Comparison of ENCODE assay signal across 9 cellular contexts in the genomic region with DNA sequence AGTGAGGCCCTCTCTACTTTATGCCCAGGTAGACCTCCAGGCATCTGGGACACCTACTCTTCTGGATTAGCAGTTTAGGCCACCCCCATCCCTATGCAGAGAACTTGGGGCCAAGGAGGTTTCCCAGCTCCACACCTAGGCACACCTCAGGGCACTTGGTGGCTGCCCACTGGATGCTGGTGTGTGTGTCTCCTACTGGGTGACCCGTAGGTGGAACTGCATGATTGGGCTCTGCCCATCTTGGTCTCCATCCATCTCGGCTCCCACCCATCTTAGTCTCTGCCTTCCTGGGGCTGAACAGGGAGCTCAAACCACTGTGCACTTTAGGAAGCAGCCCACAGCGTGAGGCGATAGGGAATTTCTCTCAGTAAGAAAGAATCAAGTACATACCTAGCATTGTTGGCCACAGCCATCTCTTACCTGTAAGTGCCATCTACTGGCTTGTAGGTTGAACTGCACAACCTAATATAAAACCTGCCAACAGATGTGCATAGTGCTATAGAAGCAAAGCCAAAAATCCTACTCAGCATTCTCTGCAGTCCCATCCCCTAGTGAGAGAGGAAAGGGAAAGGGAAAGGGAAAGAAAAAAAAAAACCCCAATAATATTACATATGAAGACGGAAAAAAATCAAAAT.
DNase-seq lines count a peak whose midpoint lies in the region; ATAC-seq, FAIRE-seq and TF ChIP-seq lines count a peak whose summit lies in the region.
"Had no signal": no experiment of that assay in that cellular context is flagged by ENCODE, and none has a peak within 500 bp of the region (broad histone marks: within the 10 kb centered on the region; RNA-seq: fewer than 3 reads in every experiment).

No MANE protein-coding gene starts in this region.

- H3K4me3 ChIP-seq in GM23338 (no peak overlapping the region), bronchial epithelial cell (ENCODE audit: low read depth, low read length) (no peak overlapping the region), sigmoid colon (no peak overlapping the region)

- no peaks in the 10 kb centered on the region; the same call in 2 of the 3 replicates for H3K9me3 Mint-ChIP-seq in GM23338

- no peak overlapping the region for H3K4me2 ChIP-seq in GM23338

- H3K4me1 Mint-ChIP-seq in GM23338 (peaks cover under 1% of the 10 kb centered on the region; the same call in 2 of the 3 replicates), T-helper 17 cell (no peaks in the 10 kb centered on the region)

- peak; percentile 98 for ATAC-seq in GM23338
- no peak for ATAC-seq in T-helper 17 cell

- TF ChIP-seq CTCF in GM23338 (conservative IDR thresholded peaks at IDR 0.05; ENCODE audit: low read depth in 2 of 2), result peak; percentile 78 to 86
- peak; percentile 71 for TF ChIP-seq CTCF in bronchial epithelial cell (IDR thresholded peaks at IDR 0.05; ENCODE audit: insufficient read depth, low read length, severe bottlenecking)
- TF ChIP-seq CTCF in sigmoid colon (IDR thresholded peaks at IDR 0.05), result no peak

- intact Hi-C loops in sigmoid colon (cut with DNase I), result no loop called here

- H3K36me3 Mint-ChIP-seq in GM23338 (ENCODE audit: low read depth) (no peaks in the 10 kb centered on the region), T-helper 17 cell (ENCODE audit: low read depth) (no peaks in the 10 kb centered on the region)

- H4K20me1 ChIP-seq in GM23338 (replicated peaks; ENCODE audit: insufficient read depth), result no peaks in the 10 kb centered on the region

- no peak for TF ChIP-seq POLR2A in sigmoid colon (IDR thresholded peaks at IDR 0.05)

- TF ChIP-seq EP300 in sigmoid colon (IDR thresholded peaks at IDR 0.05), result no peak

- H3K27me3 ChIP-seq in GM23338 (ENCODE audit: insufficient read depth) (no peaks in the 10 kb centered on the region), bronchial epithelial cell (ENCODE audit: control insufficient read depth, insufficient read depth, low read length) (peaks cover 2% of the 10 kb centered on the region), sigmoid colon (no peaks in the 10 kb centered on the region)

- no peaks in the 10 kb centered on the region for H3K36me3 ChIP-seq in GM23338 (ENCODE audit: insufficient read depth)
- H3K36me3 ChIP-seq in bronchial epithelial cell (ENCODE audit: control insufficient read depth, insufficient read depth, low read length), result no peaks in the 10 kb centered on the region
- no peaks in the 10 kb centered on the region for H3K36me3 ChIP-seq in sigmoid colon

- H2AFZ ChIP-seq in GM23338, result peak overlapping the region; percentile 52; the same call in 1 of the 2 replicates

- no peak for FAIRE-seq in bronchial epithelial cell (lab: Jason Lieb, UNC)
- FAIRE-seq: A204.1 had no signal

- H3K9me3 ChIP-seq in T-helper 17 cell (ENCODE audit: control insufficient read depth, low read length, poor library complexity, severe bottlenecking) (no peaks in the 10 kb centered on the region), sigmoid colon (no peaks in the 10 kb centered on the region)

- H3K27ac Mint-ChIP-seq in GM23338, result no peak overlapping the region
- H3K27ac Mint-ChIP-seq in T-helper 17 cell, result no peak overlapping the region

- H3K9me2 ChIP-seq in GM23338 (ENCODE audit: insufficient read depth), result no peaks in the 10 kb centered on the region

- no peaks in the 10 kb centered on the region for H3F3A ChIP-seq in GM23338 (replicated peaks; ENCODE audit: low read depth)

- WGBS in sigmoid colon, 2 donors, result 33 to 36% methylated on average over 5 of the region's 5 CpGs

- DNase-seq in DMS79 treated with DMSO at 0.1 percent for 48 hours (lab: John Stamatoyannopoulos, UW) (peak; percentile 23), DMS79 (lab: John Stamatoyannopoulos, UW) (no peak), GM23338 (ENCODE audit: low spot score) (peak; percentile 87), NCI-H1105 treated with DMSO at 0.1 percent for 48 hours (lab: John Stamatoyannopoulos, UW) (peak; percentile 53), bronchial epithelial cell (ENCODE audit: low read depth) (peak; percentile 60), non-pigmented ciliary epithelial cell (ENCODE audit: low read depth) (peak; percentile 2), T-helper 17 cell (no peak), sigmoid colon (no peak)

- no peaks in the 10 kb centered on the region for H3K79me2 ChIP-seq in GM23338 (replicated peaks; ENCODE audit: insufficient read depth)

- H3K4me1 ChIP-seq in GM23338 (ENCODE audit: insufficient read depth) (no peaks in the 10 kb centered on the region; the same call in none of the 2 replicates), sigmoid colon (no peaks in the 10 kb centered on the region)

- no peak overlapping the region for H3K4me3 Mint-ChIP-seq in GM23338
- no peak overlapping the region for H3K4me3 Mint-ChIP-seq in T-helper 17 cell

- H3K27me3 Mint-ChIP-seq in GM23338 (ENCODE audit: insufficient read depth, low read depth, poor library complexity) (peaks cover 2% of the 10 kb centered on the region), T-helper 17 cell (peaks cover 21% of the 10 kb centered on the region)

- no peak overlapping the region for H3K27ac ChIP-seq in GM23338 (ENCODE audit: low read depth)
- H3K27ac ChIP-seq in sigmoid colon, result no peak overlapping the region

TF ChIP-seq in GM23338, 12 proteins besides CTCF, POLR2A, EP300 and RAD21 (continues in another document):
- TF ChIP-seq JUNB (IDR thresholded peaks at IDR 0.05; ENCODE audit: unreplicated experiment), result no peak
- no peak for TF ChIP-seq POLR2AphosphoS5 (IDR thresholded peaks at IDR 0.05; ENCODE audit: low read depth)
- no peak for TF ChIP-seq EZH2phosphoT487 (IDR thresholded peaks at IDR 0.05; ENCODE audit: unreplicated experiment)
- TF ChIP-seq EZH2 (IDR thresholded peaks at IDR 0.05; ENCODE audit: low read depth, unreplicated experiment), result no peak
- TF ChIP-seq, protein P1, sequence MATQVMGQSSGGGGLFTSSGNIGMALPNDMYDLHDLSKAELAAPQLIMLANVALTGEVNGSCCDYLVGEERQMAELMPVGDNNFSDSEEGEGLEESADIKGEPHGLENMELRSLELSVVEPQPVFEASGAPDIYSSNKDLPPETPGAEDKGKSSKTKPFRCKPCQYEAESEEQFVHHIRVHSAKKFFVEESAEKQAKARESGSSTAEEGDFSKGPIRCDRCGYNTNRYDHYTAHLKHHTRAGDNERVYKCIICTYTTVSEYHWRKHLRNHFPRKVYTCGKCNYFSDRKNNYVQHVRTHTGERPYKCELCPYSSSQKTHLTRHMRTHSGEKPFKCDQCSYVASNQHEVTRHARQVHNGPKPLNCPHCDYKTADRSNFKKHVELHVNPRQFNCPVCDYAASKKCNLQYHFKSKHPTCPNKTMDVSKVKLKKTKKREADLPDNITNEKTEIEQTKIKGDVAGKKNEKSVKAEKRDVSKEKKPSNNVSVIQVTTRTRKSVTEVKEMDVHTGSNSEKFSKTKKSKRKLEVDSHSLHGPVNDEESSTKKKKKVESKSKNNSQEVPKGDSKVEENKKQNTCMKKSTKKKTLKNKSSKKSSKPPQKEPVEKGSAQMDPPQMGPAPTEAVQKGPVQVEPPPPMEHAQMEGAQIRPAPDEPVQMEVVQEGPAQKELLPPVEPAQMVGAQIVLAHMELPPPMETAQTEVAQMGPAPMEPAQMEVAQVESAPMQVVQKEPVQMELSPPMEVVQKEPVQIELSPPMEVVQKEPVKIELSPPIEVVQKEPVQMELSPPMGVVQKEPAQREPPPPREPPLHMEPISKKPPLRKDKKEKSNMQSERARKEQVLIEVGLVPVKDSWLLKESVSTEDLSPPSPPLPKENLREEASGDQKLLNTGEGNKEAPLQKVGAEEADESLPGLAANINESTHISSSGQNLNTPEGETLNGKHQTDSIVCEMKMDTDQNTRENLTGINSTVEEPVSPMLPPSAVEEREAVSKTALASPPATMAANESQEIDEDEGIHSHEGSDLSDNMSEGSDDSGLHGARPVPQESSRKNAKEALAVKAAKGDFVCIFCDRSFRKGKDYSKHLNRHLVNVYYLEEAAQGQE (IDR thresholded peaks at IDR 0.05; ENCODE audit: unreplicated experiment), result no peak
- TF ChIP-seq, protein P2, sequence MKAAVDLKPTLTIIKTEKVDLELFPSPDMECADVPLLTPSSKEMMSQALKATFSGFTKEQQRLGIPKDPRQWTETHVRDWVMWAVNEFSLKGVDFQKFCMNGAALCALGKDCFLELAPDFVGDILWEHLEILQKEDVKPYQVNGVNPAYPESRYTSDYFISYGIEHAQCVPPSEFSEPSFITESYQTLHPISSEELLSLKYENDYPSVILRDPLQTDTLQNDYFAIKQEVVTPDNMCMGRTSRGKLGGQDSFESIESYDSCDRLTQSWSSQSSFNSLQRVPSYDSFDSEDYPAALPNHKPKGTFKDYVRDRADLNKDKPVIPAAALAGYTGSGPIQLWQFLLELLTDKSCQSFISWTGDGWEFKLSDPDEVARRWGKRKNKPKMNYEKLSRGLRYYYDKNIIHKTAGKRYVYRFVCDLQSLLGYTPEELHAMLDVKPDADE (IDR thresholded peaks at IDR 0.05), result no peak

Comparison
In these comparisons a context has a peak if more than half of its experiments do, and no peak if none do; other contexts are left out.
1. DNase-seq: peak in DMS79 treated with DMSO at 0.1 percent for 48 hours (single experiment), GM23338 (single experiment), NCI-H1105 treated with DMSO at 0.1 percent for 48 hours (single experiment), bronchial epithelial cell (single experiment) and non-pigmented ciliary epithelial cell (single experiment); none in DMS79 (single experiment), T-helper 17 cell (0 of 3) and sigmoid colon (single experiment).
2. CTCF ChIP-seq: peak in GM23338 (2 of 2) and bronchial epithelial cell (single experiment); none in sigmoid colon (0 of 4).